Comparison of ENCODE assay signal across 8 cellular contexts in genomic region chr11:59560702-59561469, GRCh38. TPM values are rescaled to one million over a fixed set of nuclear protein-coding genes. Genes with fewer than 3 reads are reported as not detected.
A peak's percentile ranks its signal among the peaks of the same experiment; 100 is the strongest.
DNase-seq lines count a peak whose midpoint lies in the region; ATAC-seq and TF ChIP-seq lines count a peak whose summit lies in the region.

No MANE protein-coding gene starts in this region.

- peak overlapping the region; percentile 82 for H3K4me2 ChIP-seq in skeletal muscle satellite cell (ENCODE audit: low read length)

- peak; percentile 54 for ATAC-seq in GM18498 (IDR thresholded peaks at IDR 0.05; ENCODE audit: unreplicated experiment)
- ATAC-seq in HG02885 (IDR thresholded peaks at IDR 0.05; ENCODE audit: poor library complexity, unreplicated experiment): peak; percentile 48

- H3K9ac ChIP-seq in skeletal muscle satellite cell (ENCODE audit: low read depth, low read length): peak overlapping the region; percentile 81

- H3K27me3 ChIP-seq in brain microvascular endothelial cell (replicated peaks): no peaks in the 10 kb centered on the region
- no peaks in the 10 kb centered on the region for H3K27me3 ChIP-seq in skeletal muscle satellite cell (ENCODE audit: control insufficient read depth, insufficient read depth, low read length)

- no peak for TF ChIP-seq CTCF in brain microvascular endothelial cell (IDR thresholded peaks at IDR 0.05; ENCODE audit: low read depth, low read length, missing control alignments)

- H3K4me3 ChIP-seq in brain microvascular endothelial cell (ENCODE audit: low read depth, low read length) (peak overlapping the region; percentile 97), iPS-18c (ENCODE audit: insufficient read depth, low read depth, low read length) (peak overlapping the region; percentile 95), skeletal muscle satellite cell (ENCODE audit: low read length) (peak overlapping the region; percentile 86)

- DNase-seq in NCI-H2081 (lab: John Stamatoyannopoulos, UW) (peak; percentile 74 to 79), UCSD-AML1 (lab: John Stamatoyannopoulos, UW; ENCODE audit: unreplicated experiment) (peak; percentile 78), brain microvascular endothelial cell (peak; percentile 83), COLO829 (ENCODE audit: low spot score) (no peak)

- H3K27ac ChIP-seq in brain microvascular endothelial cell: peak overlapping the region; percentile 74

- H3K9me3 ChIP-seq in iPS-18c (ENCODE audit: control insufficient read depth, insufficient read depth, low read length) (no peaks in the 10 kb centered on the region), skeletal muscle satellite cell (replicated peaks; ENCODE audit: low read length) (no peaks in the 10 kb centered on the region)

- H3K4me1 ChIP-seq in skeletal muscle satellite cell (ENCODE audit: control insufficient read depth, insufficient read depth, low read length): peaks cover 9% of the 10 kb centered on the region

- in situ Hi-C loops in brain microvascular endothelial cell (cut with HindIII; ENCODE audit: low pct_ligation_motif_present, low sequenced_read_pairs): no loop called here

- H3K36me3 ChIP-seq in brain microvascular endothelial cell (replicated peaks) (no peaks in the 10 kb centered on the region), skeletal muscle satellite cell (ENCODE audit: insufficient read depth, low read length) (no peaks in the 10 kb centered on the region)

RNA-seq across cellular contexts. Expression of gene OR4D9, which starts 49.5 kb away (rescaled TPM):
- total RNA-seq in skeletal muscle satellite cell (2012; rRNA removed): not detected in 2 replicates

RNA-seq across cellular contexts. Expression of gene OSBP, which starts 54.7 kb away (rescaled TPM):
- total RNA-seq in skeletal muscle satellite cell (2012; rRNA removed): 27.1 and 28.0 TPM in 2 replicates

RNA-seq across cellular contexts. Expression of gene OR4D11, which starts 57.5 kb away (rescaled TPM):
- not detected in 2 replicates for total RNA-seq in skeletal muscle satellite cell (2012; rRNA removed)
